1 cellular context compared by ENCODE assay signal in the genomic region with DNA sequence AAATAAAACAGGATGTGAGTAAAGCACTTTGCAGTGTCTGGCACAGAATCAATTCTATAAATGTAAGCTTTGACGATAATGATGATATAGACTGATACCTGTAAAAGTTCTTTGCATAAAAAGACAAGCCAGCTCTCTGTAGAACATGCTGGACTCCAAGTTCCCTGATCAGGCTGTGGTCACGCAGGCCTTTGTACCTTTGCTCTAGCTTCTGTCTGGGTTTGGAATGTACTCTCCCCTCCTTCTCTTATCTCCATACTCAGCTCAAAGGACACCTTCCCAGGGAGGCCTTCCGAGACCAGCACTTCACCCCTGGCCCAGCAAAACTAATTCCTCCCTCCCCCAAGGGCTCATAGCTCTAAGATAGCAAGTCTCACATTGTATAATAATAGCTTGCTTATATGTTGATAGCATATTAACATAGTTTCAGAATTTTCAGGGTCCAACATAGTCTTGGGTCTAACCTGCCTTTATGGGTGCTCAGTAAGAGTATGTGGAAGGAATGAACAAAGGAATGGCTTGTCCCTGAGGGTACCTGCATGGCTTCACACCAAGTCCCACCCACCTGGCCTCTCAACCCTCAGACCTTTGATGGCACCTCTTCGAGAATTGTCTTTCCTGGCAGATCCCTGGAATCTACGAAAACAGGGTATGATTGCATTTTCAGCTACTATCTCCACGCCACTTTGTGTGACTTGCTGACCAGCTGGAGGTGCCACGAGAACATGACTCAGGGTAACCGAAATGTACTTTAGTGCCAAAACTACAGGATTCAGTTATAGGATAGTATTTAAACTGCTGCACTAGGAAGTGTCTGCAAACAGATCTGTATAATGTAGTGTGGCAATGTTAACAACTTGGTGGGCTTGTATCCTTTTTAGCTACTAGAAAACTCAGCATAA.
A peak's percentile ranks its signal among the peaks of the same experiment; 100 is the strongest.
TF ChIP-seq lines count a peak whose summit lies in the region.

No MANE protein-coding gene starts in this region.

TF ChIP-seq in HepG2, 621 proteins besides CTCF, POLR2A, EP300 and RAD21 (continued from another document and continues in another):
- TF ChIP-seq AKNA (CRISPR knock-in tag; IDR thresholded peaks at IDR 0.05; ENCODE audit: borderline replicate concordance) (no peak), NFE2L2 (IDR thresholded peaks at IDR 0.05; ENCODE audit: low read length) (peak; percentile 79), MED8 (CRISPR knock-in tag; IDR thresholded peaks at IDR 0.05; ENCODE audit: insufficient replicate concordance) (peak; percentile 74), DNMT3B (CRISPR knock-in tag; conservative IDR thresholded peaks at IDR 0.05) (no peak), ZNF580 (CRISPR knock-in tag; IDR thresholded peaks at IDR 0.05; ENCODE audit: borderline replicate concordance, low read depth) (peak; percentile 25; the same call in 1 of the 2 replicates), NR2F2 (IDR thresholded peaks at IDR 0.05; ENCODE audit: borderline replicate concordance, low read depth) (peak; percentile 73), SMAD3 (CRISPR knock-in tag; IDR thresholded peaks at IDR 0.05) (peak; percentile 55; the same call in 1 of the 2 replicates), GRHL1 (CRISPR knock-in tag; conservative IDR thresholded peaks at IDR 0.05) (no peak), ZNF44 (CRISPR knock-in tag; IDR thresholded peaks at IDR 0.05) (no peak), DMAP1 (CRISPR knock-in tag; IDR thresholded peaks at IDR 0.05) (peak; percentile 63), NFE2L1 (CRISPR knock-in tag; IDR thresholded peaks at IDR 0.05; ENCODE audit: borderline replicate concordance) (no peak), MAFG (CRISPR knock-in tag; IDR thresholded peaks at IDR 0.05) (no peak), POGZ (CRISPR knock-in tag; IDR thresholded peaks at IDR 0.05) (peak; percentile 73), REXO4 (CRISPR knock-in tag; IDR thresholded peaks at IDR 0.05; ENCODE audit: borderline replicate concordance) (no peak), ZNF766 (CRISPR knock-in tag; IDR thresholded peaks at IDR 0.05; ENCODE audit: borderline replicate concordance) (no peak), HNF1B (CRISPR knock-in tag; IDR thresholded peaks at IDR 0.05) (peak; percentile 80), ZNF343 (CRISPR knock-in tag; IDR thresholded peaks at IDR 0.05) (no peak), ZNF101 (CRISPR knock-in tag; IDR thresholded peaks at IDR 0.05; ENCODE audit: borderline replicate concordance, low read depth) (peak; percentile 81; the same call in 1 of the 2 replicates), ZNF414 (CRISPR knock-in tag; IDR thresholded peaks at IDR 0.05) (peak; percentile 67; the same call in 1 of the 2 replicates), ELF4 (CRISPR knock-in tag; IDR thresholded peaks at IDR 0.05; ENCODE audit: borderline replicate concordance) (no peak), SALL1 (CRISPR knock-in tag; IDR thresholded peaks at IDR 0.05) (peak; percentile 98), ATF4 (CRISPR knock-in tag; IDR thresholded peaks at IDR 0.05) (peak; percentile 28 to 39; a peak in 1 of 4 replicates)
- TF ChIP-seq, protein P1, sequence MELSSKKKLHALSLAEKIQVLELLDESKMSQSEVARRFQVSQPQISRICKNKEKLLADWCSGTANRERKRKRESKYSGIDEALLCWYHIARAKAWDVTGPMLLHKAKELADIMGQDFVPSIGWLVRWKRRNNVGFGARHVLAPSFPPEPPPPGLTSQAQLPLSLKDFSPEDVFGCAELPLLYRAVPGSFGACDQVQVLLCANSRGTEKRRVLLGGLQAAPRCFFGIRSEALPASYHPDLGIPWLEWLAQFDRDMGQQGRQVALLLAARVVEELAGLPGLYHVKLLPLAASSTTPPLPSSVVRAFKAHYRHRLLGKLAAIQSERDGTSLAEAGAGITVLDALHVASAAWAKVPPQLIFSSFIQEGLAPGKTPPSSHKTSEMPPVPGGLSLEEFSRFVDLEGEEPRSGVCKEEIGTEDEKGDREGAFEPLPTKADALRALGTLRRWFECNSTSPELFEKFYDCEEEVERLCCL (CRISPR knock-in tag; IDR thresholded peaks at IDR 0.05; ENCODE audit: borderline replicate concordance) = no peak
- TF ChIP-seq, protein P2, sequence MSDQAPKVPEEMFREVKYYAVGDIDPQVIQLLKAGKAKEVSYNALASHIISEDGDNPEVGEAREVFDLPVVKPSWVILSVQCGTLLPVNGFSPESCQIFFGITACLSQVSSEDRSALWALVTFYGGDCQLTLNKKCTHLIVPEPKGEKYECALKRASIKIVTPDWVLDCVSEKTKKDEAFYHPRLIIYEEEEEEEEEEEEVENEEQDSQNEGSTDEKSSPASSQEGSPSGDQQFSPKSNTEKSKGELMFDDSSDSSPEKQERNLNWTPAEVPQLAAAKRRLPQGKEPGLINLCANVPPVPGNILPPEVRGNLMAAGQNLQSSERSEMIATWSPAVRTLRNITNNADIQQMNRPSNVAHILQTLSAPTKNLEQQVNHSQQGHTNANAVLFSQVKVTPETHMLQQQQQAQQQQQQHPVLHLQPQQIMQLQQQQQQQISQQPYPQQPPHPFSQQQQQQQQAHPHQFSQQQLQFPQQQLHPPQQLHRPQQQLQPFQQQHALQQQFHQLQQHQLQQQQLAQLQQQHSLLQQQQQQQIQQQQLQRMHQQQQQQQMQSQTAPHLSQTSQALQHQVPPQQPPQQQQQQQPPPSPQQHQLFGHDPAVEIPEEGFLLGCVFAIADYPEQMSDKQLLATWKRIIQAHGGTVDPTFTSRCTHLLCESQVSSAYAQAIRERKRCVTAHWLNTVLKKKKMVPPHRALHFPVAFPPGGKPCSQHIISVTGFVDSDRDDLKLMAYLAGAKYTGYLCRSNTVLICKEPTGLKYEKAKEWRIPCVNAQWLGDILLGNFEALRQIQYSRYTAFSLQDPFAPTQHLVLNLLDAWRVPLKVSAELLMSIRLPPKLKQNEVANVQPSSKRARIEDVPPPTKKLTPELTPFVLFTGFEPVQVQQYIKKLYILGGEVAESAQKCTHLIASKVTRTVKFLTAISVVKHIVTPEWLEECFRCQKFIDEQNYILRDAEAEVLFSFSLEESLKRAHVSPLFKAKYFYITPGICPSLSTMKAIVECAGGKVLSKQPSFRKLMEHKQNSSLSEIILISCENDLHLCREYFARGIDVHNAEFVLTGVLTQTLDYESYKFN (CRISPR knock-in tag; conservative IDR thresholded peaks at IDR 0.05) = peak; percentile 98
- TF ChIP-seq, protein P3, sequence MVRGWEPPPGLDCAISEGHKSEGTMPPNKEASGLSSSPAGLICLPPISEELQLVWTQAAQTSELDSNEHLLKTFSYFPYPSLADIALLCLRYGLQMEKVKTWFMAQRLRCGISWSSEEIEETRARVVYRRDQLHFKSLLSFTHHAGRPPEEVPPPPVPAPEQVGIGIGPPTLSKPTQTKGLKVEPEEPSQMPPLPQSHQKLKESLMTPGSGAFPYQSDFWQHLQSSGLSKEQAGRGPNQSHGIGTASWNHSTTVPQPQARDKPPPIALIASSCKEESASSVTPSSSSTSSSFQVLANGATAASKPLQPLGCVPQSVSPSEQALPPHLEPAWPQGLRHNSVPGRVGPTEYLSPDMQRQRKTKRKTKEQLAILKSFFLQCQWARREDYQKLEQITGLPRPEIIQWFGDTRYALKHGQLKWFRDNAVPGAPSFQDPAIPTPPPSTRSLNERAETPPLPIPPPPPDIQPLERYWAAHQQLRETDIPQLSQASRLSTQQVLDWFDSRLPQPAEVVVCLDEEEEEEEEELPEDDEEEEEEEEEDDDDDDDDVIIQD (CRISPR knock-in tag; IDR thresholded peaks at IDR 0.05; ENCODE audit: low read depth) = peak; percentile 73; the same call in 1 of the 2 replicates
- TF ChIP-seq, protein P4, sequence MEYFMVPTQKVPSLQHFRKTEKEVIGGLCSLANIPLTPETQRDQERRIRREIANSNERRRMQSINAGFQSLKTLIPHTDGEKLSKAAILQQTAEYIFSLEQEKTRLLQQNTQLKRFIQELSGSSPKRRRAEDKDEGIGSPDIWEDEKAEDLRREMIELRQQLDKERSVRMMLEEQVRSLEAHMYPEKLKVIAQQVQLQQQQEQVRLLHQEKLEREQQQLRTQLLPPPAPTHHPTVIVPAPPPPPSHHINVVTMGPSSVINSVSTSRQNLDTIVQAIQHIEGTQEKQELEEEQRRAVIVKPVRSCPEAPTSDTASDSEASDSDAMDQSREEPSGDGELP (IDR thresholded peaks at IDR 0.05; ENCODE audit: borderline replicate concordance, low read depth) = peak; percentile 85
- TF ChIP-seq, protein P5, sequence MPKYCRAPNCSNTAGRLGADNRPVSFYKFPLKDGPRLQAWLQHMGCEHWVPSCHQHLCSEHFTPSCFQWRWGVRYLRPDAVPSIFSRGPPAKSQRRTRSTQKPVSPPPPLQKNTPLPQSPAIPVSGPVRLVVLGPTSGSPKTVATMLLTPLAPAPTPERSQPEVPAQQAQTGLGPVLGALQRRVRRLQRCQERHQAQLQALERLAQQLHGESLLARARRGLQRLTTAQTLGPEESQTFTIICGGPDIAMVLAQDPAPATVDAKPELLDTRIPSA (CRISPR knock-in tag; IDR thresholded peaks at IDR 0.05; ENCODE audit: borderline replicate concordance) = no peak
- TF ChIP-seq, protein P6, sequence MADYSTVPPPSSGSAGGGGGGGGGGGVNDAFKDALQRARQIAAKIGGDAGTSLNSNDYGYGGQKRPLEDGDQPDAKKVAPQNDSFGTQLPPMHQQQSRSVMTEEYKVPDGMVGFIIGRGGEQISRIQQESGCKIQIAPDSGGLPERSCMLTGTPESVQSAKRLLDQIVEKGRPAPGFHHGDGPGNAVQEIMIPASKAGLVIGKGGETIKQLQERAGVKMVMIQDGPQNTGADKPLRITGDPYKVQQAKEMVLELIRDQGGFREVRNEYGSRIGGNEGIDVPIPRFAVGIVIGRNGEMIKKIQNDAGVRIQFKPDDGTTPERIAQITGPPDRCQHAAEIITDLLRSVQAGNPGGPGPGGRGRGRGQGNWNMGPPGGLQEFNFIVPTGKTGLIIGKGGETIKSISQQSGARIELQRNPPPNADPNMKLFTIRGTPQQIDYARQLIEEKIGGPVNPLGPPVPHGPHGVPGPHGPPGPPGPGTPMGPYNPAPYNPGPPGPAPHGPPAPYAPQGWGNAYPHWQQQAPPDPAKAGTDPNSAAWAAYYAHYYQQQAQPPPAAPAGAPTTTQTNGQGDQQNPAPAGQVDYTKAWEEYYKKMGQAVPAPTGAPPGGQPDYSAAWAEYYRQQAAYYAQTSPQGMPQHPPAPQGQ (CRISPR knock-in tag; IDR thresholded peaks at IDR 0.05; ENCODE audit: borderline replicate concordance) = no peak
